1 cellular context compared by ENCODE assay signal in the genomic region with DNA sequence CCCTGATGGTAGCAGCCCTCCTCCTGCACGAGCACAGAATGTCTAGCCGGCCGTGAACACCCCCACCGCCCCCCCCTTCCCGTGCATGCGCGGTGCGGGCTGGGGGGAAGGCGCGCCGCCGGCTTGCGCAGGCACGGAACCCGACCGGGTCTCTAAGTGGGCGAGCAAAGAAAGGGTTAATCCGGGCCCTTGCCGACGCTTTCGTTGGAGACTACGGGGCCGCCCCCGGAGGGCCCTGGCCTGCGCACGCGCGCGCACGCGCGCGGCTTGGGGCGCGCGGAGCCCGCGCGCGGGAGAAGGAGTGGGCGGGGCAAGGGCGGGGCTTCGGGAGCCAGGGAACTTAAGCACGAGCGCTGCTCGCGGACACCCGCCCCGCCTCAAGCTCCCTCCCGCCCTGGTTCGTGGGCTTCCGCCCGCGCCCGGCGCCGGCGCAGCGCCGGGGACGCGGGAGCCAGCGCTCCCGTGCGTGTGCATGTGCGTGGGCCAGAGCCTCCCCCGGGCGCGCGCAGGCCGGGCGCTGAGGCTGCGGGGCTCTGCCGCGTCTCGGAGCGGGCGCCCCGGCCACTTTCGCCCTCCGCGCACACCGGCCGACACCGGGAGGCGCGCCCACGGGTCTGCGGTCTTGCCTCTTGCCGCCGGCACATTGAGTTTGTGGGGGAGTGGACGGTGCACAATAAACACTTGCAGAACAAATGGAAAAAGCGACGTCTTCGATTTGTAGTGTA.
TF ChIP-seq lines count a peak whose summit lies in the region.

No MANE protein-coding gene starts in this region.

TF ChIP-seq in K562, 482 proteins besides CTCF, POLR2A, EP300 and RAD21 (continued from another document and continues in another):
- TF ChIP-seq NFE2L1 (tag; IDR thresholded peaks at IDR 0.05; ENCODE audit: borderline replicate concordance, low read depth) = no peak
- TF ChIP-seq SPI1 (IDR thresholded peaks at IDR 0.05; ENCODE audit: borderline replicate concordance, low read depth, low read length) = peak; percentile 8; the same call in 1 of the 2 replicates
- TF ChIP-seq SNIP1 (IDR thresholded peaks at IDR 0.05; ENCODE audit: low read depth) = no peak
- TF ChIP-seq ELF2 (CRISPR knock-in tag; IDR thresholded peaks at IDR 0.05) = 0 out of 2 replicates have a peak, but pooled peaks have one; percentile 35
- TF ChIP-seq ZNF785 (CRISPR knock-in tag; IDR thresholded peaks at IDR 0.05) = no peak
- no peak for TF ChIP-seq ZNF23 (CRISPR knock-in tag; IDR thresholded peaks at IDR 0.05)
- no peak for TF ChIP-seq NFE2 (IDR thresholded peaks at IDR 0.05; ENCODE audit: low read depth)
- TF ChIP-seq YBX1 (IDR thresholded peaks at IDR 0.05) = no peak
- no peak for TF ChIP-seq ARHGAP35 (IDR thresholded peaks at IDR 0.05; ENCODE audit: partially characterized antibody)
- TF ChIP-seq ZNF174 (CRISPR knock-in tag; IDR thresholded peaks at IDR 0.05) = no peak
- no peak for TF ChIP-seq MYNN (IDR thresholded peaks at IDR 0.05)
- TF ChIP-seq MYNN (CRISPR knock-in tag; IDR thresholded peaks at IDR 0.05) = no peak
- TF ChIP-seq, protein P1, sequence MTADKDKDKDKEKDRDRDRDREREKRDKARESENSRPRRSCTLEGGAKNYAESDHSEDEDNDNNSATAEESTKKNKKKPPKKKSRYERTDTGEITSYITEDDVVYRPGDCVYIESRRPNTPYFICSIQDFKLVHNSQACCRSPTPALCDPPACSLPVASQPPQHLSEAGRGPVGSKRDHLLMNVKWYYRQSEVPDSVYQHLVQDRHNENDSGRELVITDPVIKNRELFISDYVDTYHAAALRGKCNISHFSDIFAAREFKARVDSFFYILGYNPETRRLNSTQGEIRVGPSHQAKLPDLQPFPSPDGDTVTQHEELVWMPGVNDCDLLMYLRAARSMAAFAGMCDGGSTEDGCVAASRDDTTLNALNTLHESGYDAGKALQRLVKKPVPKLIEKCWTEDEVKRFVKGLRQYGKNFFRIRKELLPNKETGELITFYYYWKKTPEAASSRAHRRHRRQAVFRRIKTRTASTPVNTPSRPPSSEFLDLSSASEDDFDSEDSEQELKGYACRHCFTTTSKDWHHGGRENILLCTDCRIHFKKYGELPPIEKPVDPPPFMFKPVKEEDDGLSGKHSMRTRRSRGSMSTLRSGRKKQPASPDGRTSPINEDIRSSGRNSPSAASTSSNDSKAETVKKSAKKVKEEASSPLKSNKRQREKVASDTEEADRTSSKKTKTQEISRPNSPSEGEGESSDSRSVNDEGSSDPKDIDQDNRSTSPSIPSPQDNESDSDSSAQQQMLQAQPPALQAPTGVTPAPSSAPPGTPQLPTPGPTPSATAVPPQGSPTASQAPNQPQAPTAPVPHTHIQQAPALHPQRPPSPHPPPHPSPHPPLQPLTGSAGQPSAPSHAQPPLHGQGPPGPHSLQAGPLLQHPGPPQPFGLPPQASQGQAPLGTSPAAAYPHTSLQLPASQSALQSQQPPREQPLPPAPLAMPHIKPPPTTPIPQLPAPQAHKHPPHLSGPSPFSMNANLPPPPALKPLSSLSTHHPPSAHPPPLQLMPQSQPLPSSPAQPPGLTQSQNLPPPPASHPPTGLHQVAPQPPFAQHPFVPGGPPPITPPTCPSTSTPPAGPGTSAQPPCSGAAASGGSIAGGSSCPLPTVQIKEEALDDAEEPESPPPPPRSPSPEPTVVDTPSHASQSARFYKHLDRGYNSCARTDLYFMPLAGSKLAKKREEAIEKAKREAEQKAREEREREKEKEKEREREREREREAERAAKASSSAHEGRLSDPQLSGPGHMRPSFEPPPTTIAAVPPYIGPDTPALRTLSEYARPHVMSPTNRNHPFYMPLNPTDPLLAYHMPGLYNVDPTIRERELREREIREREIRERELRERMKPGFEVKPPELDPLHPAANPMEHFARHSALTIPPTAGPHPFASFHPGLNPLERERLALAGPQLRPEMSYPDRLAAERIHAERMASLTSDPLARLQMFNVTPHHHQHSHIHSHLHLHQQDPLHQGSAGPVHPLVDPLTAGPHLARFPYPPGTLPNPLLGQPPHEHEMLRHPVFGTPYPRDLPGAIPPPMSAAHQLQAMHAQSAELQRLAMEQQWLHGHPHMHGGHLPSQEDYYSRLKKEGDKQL (CRISPR knock-in tag; IDR thresholded peaks at IDR 0.05; ENCODE audit: borderline replicate concordance) = no peak
- peak; percentile 16; the same call in 1 of the 2 replicates for TF ChIP-seq CBX1 (IDR thresholded peaks at IDR 0.05; ENCODE audit: low read depth)
- TF ChIP-seq RBM22 (IDR thresholded peaks at IDR 0.05; ENCODE audit: low read depth, low read length, poor library complexity, severe bottlenecking) = no peak
- no peak for TF ChIP-seq SREBF2 (CRISPR knock-in tag; IDR thresholded peaks at IDR 0.05)
- TF ChIP-seq, protein P2, sequence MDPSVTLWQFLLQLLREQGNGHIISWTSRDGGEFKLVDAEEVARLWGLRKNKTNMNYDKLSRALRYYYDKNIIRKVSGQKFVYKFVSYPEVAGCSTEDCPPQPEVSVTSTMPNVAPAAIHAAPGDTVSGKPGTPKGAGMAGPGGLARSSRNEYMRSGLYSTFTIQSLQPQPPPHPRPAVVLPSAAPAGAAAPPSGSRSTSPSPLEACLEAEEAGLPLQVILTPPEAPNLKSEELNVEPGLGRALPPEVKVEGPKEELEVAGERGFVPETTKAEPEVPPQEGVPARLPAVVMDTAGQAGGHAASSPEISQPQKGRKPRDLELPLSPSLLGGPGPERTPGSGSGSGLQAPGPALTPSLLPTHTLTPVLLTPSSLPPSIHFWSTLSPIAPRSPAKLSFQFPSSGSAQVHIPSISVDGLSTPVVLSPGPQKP (CRISPR knock-in tag; IDR thresholded peaks at IDR 0.05) = no peak
- TF ChIP-seq NFRKB (IDR thresholded peaks at IDR 0.05; ENCODE audit: low read depth) = no peak
- no peak for TF ChIP-seq ZNF277 (CRISPR knock-in tag; IDR thresholded peaks at IDR 0.05; ENCODE audit: borderline replicate concordance)
- TF ChIP-seq RBM15 (IDR thresholded peaks at IDR 0.05; ENCODE audit: insufficient read depth, low read length) = no peak
- TF ChIP-seq ZNF644 (tag; IDR thresholded peaks at IDR 0.05; ENCODE audit: low read depth) = peak; percentile 100
- TF ChIP-seq TCF3 (CRISPR knock-in tag; IDR thresholded peaks at IDR 0.05) = 0 out of 2 replicates have a peak, but pooled peaks have one; percentile 4
- TF ChIP-seq L3MBTL2 (IDR thresholded peaks at IDR 0.05) = no peak
- no peak for TF ChIP-seq NFXL1 (CRISPR knock-in tag; IDR thresholded peaks at IDR 0.05)
- no peak for TF ChIP-seq KLF10 (CRISPR knock-in tag; IDR thresholded peaks at IDR 0.05)
- TF ChIP-seq THRAP3 (IDR thresholded peaks at IDR 0.05; ENCODE audit: borderline replicate concordance) = no peak
- TF ChIP-seq MTA3 (IDR thresholded peaks at IDR 0.05; ENCODE audit: borderline replicate concordance) = 0 out of 2 replicates have a peak, but pooled peaks have one; percentile 47
- no peak for TF ChIP-seq RHOXF2B (CRISPR knock-in tag; conservative IDR thresholded peaks at IDR 0.05)
- peak; percentile 39 for TF ChIP-seq NFIC (IDR thresholded peaks at IDR 0.05)
- no peak for TF ChIP-seq ZC3H8 (IDR thresholded peaks at IDR 0.05)
- TF ChIP-seq NCOA4 (IDR thresholded peaks at IDR 0.05; ENCODE audit: partially characterized antibody) = no peak
- no peak for TF ChIP-seq MGA (IDR thresholded peaks at IDR 0.05)
- TF ChIP-seq ZBED1 (IDR thresholded peaks at IDR 0.05) = no peak
- TF ChIP-seq SMARCA5 (IDR thresholded peaks at IDR 0.05) = no peak
- TF ChIP-seq ZNF263 (CRISPR knock-in tag; IDR thresholded peaks at IDR 0.05; ENCODE audit: borderline replicate concordance) = no peak
- TF ChIP-seq, protein P3, sequence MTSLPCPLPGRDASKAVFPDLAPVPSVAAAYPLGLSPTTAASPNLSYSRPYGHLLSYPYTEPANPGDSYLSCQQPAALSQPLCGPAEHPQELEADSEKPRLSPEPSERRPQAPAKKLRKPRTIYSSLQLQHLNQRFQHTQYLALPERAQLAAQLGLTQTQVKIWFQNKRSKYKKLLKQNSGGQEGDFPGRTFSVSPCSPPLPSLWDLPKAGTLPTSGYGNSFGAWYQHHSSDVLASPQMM (CRISPR knock-in tag; IDR thresholded peaks at IDR 0.05) = no peak
- no peak for TF ChIP-seq BRD9 (IDR thresholded peaks at IDR 0.05; ENCODE audit: low read depth, partially characterized antibody)
- TF ChIP-seq HDAC6 (IDR thresholded peaks at IDR 0.05; ENCODE audit: low read depth, low read length) = no peak
- no peak for TF ChIP-seq ARID3B (CRISPR knock-in tag; IDR thresholded peaks at IDR 0.05; ENCODE audit: borderline replicate concordance)
- no peak for TF ChIP-seq HLTF (IDR thresholded peaks at IDR 0.05)
- no peak; the same call in 1 of the 2 replicates for TF ChIP-seq KLF6 (CRISPR knock-in tag; IDR thresholded peaks at IDR 0.05; ENCODE audit: borderline replicate concordance)
